In genomic region chr22:20933910-20934309, GRCh38 we compare ENCODE assay signal across 26 cellular contexts. TPM values are rescaled to one million over a fixed set of nuclear protein-coding genes. Genes with fewer than 3 reads are reported as not detected.
"Had no signal": no experiment of that assay in that cellular context is flagged by ENCODE, and none has a peak within 500 bp of the region (broad histone marks: within the 10 kb centered on the region; RNA-seq: fewer than 3 reads in every experiment).

No MANE protein-coding gene starts in this region.

- H3K27me3 ChIP-seq: ascending aorta, heart left ventricle, spleen, suprapubic skin, tibial artery had no signal

- H3K9me3 Mint-ChIP-seq: activated B cell treated with CpG ODN at 0.5 μM for 24 hours; activated naive CD4-positive, alpha-beta T cell treated with anti-CD3 and anti-CD28 coated beads, Interleukin-2, amount 10 ng/mL, durations not matched to agents 7 days and 5 days; activated naive CD8-positive, alpha-beta T cell treated with anti-CD3 and anti-CD28 coated beads, Interleukin-2, amount 10 ng/mL, durations not matched to agents 7 days and 5 days; effector memory CD8-positive, alpha-beta T cell; immature natural killer cell; naive thymus-derived CD4-positive, alpha-beta T cell had no signal

- H3K27ac ChIP-seq: ascending aorta, heart left ventricle, spleen, suprapubic skin, tibial artery had no signal

- H3K27me3 Mint-ChIP-seq: activated B cell treated with CpG ODN at 0.5 μM for 24 hours; activated CD4-positive, alpha-beta T cell treated with anti-CD3 and anti-CD28 coated beads for 36 hours; activated CD8-positive, alpha-beta memory T cell treated with anti-CD3 and anti-CD28 coated beads, Interleukin-2, amount 10 ng/mL, durations not matched to agents 7 days and 5 days; activated naive CD4-positive, alpha-beta T cell treated with anti-CD3 and anti-CD28 coated beads, Interleukin-2, amount 10 ng/mL, durations not matched to agents 7 days and 5 days; activated naive CD8-positive, alpha-beta T cell treated with anti-CD3 and anti-CD28 coated beads, Interleukin-2, amount 10 ng/mL, durations not matched to agents 7 days and 5 days; brain; effector memory CD8-positive, alpha-beta T cell; naive thymus-derived CD4-positive, alpha-beta T cell had no signal

- H3K4me3 Mint-ChIP-seq: activated B cell treated with CpG ODN at 0.5 μM for 24 hours; activated CD4-positive, alpha-beta T cell treated with anti-CD3 and anti-CD28 coated beads for 36 hours; activated CD8-positive, alpha-beta memory T cell treated with anti-CD3 and anti-CD28 coated beads, Interleukin-2, amount 10 ng/mL, durations not matched to agents 7 days and 5 days; activated CD8-positive, alpha-beta T cell treated with anti-CD3 and anti-CD28 coated beads, Interleukin-2, amount 10 ng/mL, durations not matched to agents 7 days and 5 days; activated naive CD4-positive, alpha-beta T cell treated with anti-CD3 and anti-CD28 coated beads, Interleukin-2, amount 10 ng/mL, durations not matched to agents 7 days and 5 days; activated naive CD8-positive, alpha-beta T cell treated with anti-CD3 and anti-CD28 coated beads, Interleukin-2, amount 10 ng/mL, durations not matched to agents 7 days and 5 days had no signal

- DNase-seq: activated B cell treated with CpG ODN at 0.5 μM for 24 hours; activated CD4-positive, alpha-beta T cell treated with anti-CD3 and anti-CD28 coated beads for 36 hours; activated CD8-positive, alpha-beta memory T cell treated with anti-CD3 and anti-CD28 coated beads, Interleukin-2, amount 10 ng/mL, durations not matched to agents 7 days and 5 days; activated CD8-positive, alpha-beta T cell treated with anti-CD3 and anti-CD28 coated beads, Interleukin-2, amount 10 ng/mL, durations not matched to agents 7 days and 5 days; activated effector memory CD4-positive, alpha-beta T cell treated with anti-CD3 and anti-CD28 coated beads, Interleukin-2, amount 50 U/mL, for 16 hours; activated naive CD4-positive, alpha-beta T cell treated with anti-CD3 and anti-CD28 coated beads, Interleukin-2, amount 10 ng/mL, durations not matched to agents 7 days and 5 days; activated naive CD8-positive, alpha-beta T cell treated with anti-CD3 and anti-CD28 coated beads, Interleukin-2, amount 10 ng/mL, durations not matched to agents 7 days and 5 days; cortex of kidney; effector memory CD8-positive, alpha-beta T cell; foreskin fibroblast; heart left ventricle; hypothalamus; immature natural killer cell; kidney; left colon; midbrain; naive thymus-derived CD4-positive, alpha-beta T cell; right cardiac atrium; spleen; stimulated activated naive CD4-positive, alpha-beta T cell; T-helper 2 cell; tibial artery had no signal

- H3K9me3 ChIP-seq: ascending aorta, heart left ventricle, spleen, suprapubic skin, tibial artery had no signal

- H3K27ac Mint-ChIP-seq: activated B cell treated with CpG ODN at 0.5 μM for 24 hours; activated CD4-positive, alpha-beta T cell treated with anti-CD3 and anti-CD28 coated beads for 36 hours; activated CD8-positive, alpha-beta memory T cell treated with anti-CD3 and anti-CD28 coated beads, Interleukin-2, amount 10 ng/mL, durations not matched to agents 7 days and 5 days; activated CD8-positive, alpha-beta T cell treated with anti-CD3 and anti-CD28 coated beads, Interleukin-2, amount 10 ng/mL, durations not matched to agents 7 days and 5 days; activated naive CD4-positive, alpha-beta T cell treated with anti-CD3 and anti-CD28 coated beads, Interleukin-2, amount 10 ng/mL, durations not matched to agents 7 days and 5 days; activated naive CD8-positive, alpha-beta T cell treated with anti-CD3 and anti-CD28 coated beads, Interleukin-2, amount 10 ng/mL, durations not matched to agents 7 days and 5 days had no signal

- H3K4me3 ChIP-seq: ascending aorta, heart left ventricle, spleen, suprapubic skin, tibial artery had no signal

- ATAC-seq: activated CD4-positive, alpha-beta T cell treated with anti-CD3 and anti-CD28 coated beads for 36 hours; activated CD8-positive, alpha-beta memory T cell treated with anti-CD3 and anti-CD28 coated beads, Interleukin-2, amount 10 ng/mL, durations not matched to agents 7 days and 5 days; activated CD8-positive, alpha-beta T cell treated with anti-CD3 and anti-CD28 coated beads, Interleukin-2, amount 10 ng/mL, durations not matched to agents 7 days and 5 days; effector memory CD8-positive, alpha-beta T cell; heart left ventricle; left colon; naive thymus-derived CD4-positive, alpha-beta T cell; right cardiac atrium had no signal

RNA-seq across cellular contexts. Expression of gene AIFM3, which starts 33.1 kb away (rescaled TPM):
- total RNA-seq: ascending aorta, endothelial cell of umbilical vein had no signal
